In the genomic region with DNA sequence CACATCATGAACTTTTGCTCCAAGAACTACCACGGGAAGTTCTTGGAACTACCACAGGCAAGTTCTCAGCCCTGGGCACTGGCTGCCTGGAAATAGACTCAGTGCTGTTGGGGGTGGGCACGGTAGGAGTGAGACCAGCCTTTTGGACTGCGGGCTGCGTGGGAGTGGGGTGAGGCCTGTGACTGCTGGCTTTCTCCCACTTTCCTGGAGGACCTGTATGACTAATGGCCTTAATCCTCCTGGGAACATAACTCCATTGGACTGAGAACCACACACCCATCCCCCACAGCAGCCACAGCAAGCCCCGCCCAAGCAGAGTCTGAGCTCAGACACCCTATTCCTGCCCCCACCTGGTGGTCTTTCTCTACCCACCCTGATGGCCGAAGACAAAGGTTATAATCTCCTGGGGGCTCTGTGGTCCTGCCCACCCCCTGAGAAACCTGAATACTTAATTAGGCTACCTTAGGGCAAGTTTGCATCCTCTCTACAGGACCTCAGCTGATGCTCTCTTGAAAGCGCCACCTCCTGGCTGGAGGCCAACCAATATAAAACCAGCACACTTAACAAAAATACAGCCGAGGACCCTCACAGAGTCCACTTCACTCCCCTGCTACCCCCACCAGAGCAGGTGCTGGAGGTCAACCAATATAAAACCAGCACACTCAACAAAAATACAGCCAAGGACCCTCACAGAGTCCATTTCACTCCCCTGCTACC, we compare ENCODE assay signal across 1 cellular context.
A peak's percentile ranks its signal among the peaks of the same experiment; 100 is the strongest.
TF ChIP-seq lines count a peak whose summit lies in the region.

No MANE protein-coding gene starts in this region.

TF ChIP-seq in K562, 482 proteins besides CTCF, POLR2A, EP300 and RAD21 (continued from another document):
- TF ChIP-seq RHOXF2B (CRISPR knock-in tag; conservative IDR thresholded peaks at IDR 0.05): no peak
- TF ChIP-seq NBN (IDR thresholded peaks at IDR 0.05; ENCODE audit: low read depth): no peak
- TF ChIP-seq, protein P1, sequence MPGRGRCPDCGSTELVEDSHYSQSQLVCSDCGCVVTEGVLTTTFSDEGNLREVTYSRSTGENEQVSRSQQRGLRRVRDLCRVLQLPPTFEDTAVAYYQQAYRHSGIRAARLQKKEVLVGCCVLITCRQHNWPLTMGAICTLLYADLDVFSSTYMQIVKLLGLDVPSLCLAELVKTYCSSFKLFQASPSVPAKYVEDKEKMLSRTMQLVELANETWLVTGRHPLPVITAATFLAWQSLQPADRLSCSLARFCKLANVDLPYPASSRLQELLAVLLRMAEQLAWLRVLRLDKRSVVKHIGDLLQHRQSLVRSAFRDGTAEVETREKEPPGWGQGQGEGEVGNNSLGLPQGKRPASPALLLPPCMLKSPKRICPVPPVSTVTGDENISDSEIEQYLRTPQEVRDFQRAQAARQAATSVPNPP (IDR thresholded peaks at IDR 0.05; ENCODE audit: borderline replicate concordance, insufficient read depth, insufficient read length): no peak
- TF ChIP-seq KAT7 (CRISPR knock-in tag; IDR thresholded peaks at IDR 0.05; ENCODE audit: borderline replicate concordance): no peak
- TF ChIP-seq ZNF253 (CRISPR knock-in tag; conservative IDR thresholded peaks at IDR 0.05): no peak
- TF ChIP-seq TBL1XR1 (IDR thresholded peaks at IDR 0.05; ENCODE audit: low read length in 2 of 2): no peak
- no peak for TF ChIP-seq ETV5 (CRISPR knock-in tag; IDR thresholded peaks at IDR 0.05; ENCODE audit: low read depth)
- TF ChIP-seq, protein P2, sequence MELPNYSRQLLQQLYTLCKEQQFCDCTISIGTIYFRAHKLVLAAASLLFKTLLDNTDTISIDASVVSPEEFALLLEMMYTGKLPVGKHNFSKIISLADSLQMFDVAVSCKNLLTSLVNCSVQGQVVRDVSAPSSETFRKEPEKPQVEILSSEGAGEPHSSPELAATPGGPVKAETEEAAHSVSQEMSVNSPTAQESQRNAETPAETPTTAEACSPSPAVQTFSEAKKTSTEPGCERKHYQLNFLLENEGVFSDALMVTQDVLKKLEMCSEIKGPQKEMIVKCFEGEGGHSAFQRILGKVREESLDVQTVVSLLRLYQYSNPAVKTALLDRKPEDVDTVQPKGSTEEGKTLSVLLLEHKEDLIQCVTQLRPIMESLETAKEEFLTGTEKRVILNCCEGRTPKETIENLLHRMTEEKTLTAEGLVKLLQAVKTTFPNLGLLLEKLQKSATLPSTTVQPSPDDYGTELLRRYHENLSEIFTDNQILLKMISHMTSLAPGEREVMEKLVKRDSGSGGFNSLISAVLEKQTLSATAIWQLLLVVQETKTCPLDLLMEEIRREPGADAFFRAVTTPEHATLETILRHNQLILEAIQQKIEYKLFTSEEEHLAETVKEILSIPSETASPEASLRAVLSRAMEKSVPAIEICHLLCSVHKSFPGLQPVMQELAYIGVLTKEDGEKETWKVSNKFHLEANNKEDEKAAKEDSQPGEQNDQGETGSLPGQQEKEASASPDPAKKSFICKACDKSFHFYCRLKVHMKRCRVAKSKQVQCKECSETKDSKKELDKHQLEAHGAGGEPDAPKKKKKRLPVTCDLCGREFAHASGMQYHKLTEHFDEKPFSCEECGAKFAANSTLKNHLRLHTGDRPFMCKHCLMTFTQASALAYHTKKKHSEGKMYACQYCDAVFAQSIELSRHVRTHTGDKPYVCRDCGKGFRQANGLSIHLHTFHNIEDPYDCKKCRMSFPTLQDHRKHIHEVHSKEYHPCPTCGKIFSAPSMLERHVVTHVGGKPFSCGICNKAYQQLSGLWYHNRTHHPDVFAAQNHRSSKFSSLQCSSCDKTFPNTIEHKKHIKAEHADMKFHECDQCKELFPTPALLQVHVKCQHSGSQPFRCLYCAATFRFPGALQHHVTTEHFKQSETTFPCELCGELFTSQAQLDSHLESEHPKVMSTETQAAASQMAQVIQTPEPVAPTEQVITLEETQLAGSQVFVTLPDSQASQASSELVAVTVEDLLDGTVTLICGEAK (IDR thresholded peaks at IDR 0.05): no peak
- TF ChIP-seq, protein P2 (CRISPR knock-in tag; IDR thresholded peaks at IDR 0.05): no peak
- TF ChIP-seq BMI1 (IDR thresholded peaks at IDR 0.05; ENCODE audit: low read length): no peak
- TF ChIP-seq NFIC (IDR thresholded peaks at IDR 0.05): peak; percentile 48; the same call in 1 of the 2 replicates
- TF ChIP-seq TAL1 (IDR thresholded peaks at IDR 0.05): no peak
- TF ChIP-seq, protein P3, sequence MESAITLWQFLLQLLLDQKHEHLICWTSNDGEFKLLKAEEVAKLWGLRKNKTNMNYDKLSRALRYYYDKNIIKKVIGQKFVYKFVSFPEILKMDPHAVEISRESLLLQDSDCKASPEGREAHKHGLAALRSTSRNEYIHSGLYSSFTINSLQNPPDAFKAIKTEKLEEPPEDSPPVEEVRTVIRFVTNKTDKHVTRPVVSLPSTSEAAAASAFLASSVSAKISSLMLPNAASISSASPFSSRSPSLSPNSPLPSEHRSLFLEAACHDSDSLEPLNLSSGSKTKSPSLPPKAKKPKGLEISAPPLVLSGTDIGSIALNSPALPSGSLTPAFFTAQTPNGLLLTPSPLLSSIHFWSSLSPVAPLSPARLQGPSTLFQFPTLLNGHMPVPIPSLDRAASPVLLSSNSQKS (CRISPR knock-in tag; IDR thresholded peaks at IDR 0.05): no peak
- no peak for TF ChIP-seq ZNF668 (CRISPR knock-in tag; IDR thresholded peaks at IDR 0.05)
- TF ChIP-seq DPF2 (IDR thresholded peaks at IDR 0.05): 0 out of 2 replicates have a peak, but pooled peaks have one; percentile 15
- no peak; a peak in 1 of 4 replicates for TF ChIP-seq MAZ (CRISPR knock-in tag; conservative IDR thresholded peaks at IDR 0.05 in 1 of 2, IDR thresholded peaks at IDR 0.05 in 1 of 2)
- TF ChIP-seq JUND (IDR thresholded peaks at IDR 0.05; ENCODE audit: borderline replicate concordance, low read depth, low read length): peak; percentile 26; the same call in 1 of the 2 replicates
- TF ChIP-seq JUND (tag; IDR thresholded peaks at IDR 0.05; ENCODE audit: borderline replicate concordance, low read depth, low read length): peak; percentile 37; the same call in 1 of the 3 replicates
- TF ChIP-seq ARID1B (IDR thresholded peaks at IDR 0.05): peak; percentile 48
- 0 out of 2 replicates have a peak, but pooled peaks have one; percentile 13 for TF ChIP-seq CTBP1 (IDR thresholded peaks at IDR 0.05; ENCODE audit: borderline replicate concordance)
- TF ChIP-seq SMARCA4 (IDR thresholded peaks at IDR 0.05): 0 out of 2 replicates have a peak, but pooled peaks have one; percentile 20
- TF ChIP-seq TRIM28 (IDR thresholded peaks at IDR 0.05): no peak
- TF ChIP-seq ESRRB (CRISPR knock-in tag; IDR thresholded peaks at IDR 0.05; ENCODE audit: borderline replicate concordance): no peak
- peak; percentile 33; the same call in 1 of the 2 replicates for TF ChIP-seq ATF7 (IDR thresholded peaks at IDR 0.05)
- TF ChIP-seq ZNF589 (CRISPR knock-in tag; IDR thresholded peaks at IDR 0.05; ENCODE audit: low read depth): no peak
- TF ChIP-seq, protein P4, sequence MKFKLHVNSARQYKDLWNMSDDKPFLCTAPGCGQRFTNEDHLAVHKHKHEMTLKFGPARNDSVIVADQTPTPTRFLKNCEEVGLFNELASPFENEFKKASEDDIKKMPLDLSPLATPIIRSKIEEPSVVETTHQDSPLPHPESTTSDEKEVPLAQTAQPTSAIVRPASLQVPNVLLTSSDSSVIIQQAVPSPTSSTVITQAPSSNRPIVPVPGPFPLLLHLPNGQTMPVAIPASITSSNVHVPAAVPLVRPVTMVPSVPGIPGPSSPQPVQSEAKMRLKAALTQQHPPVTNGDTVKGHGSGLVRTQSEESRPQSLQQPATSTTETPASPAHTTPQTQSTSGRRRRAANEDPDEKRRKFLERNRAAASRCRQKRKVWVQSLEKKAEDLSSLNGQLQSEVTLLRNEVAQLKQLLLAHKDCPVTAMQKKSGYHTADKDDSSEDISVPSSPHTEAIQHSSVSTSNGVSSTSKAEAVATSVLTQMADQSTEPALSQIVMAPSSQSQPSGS (CRISPR knock-in tag; IDR thresholded peaks at IDR 0.05): no peak
- peak; percentile 86 for TF ChIP-seq FOSL1 (tag; conservative IDR thresholded peaks at IDR 0.05)
- 0 out of 4 replicates have a peak, but pooled peaks of 1 of the 2 experiments have one; percentile 24 for TF ChIP-seq HDAC1 (IDR thresholded peaks at IDR 0.05)
- peak; percentile 65 for TF ChIP-seq EGR1 (conservative IDR thresholded peaks at IDR 0.05)
- TF ChIP-seq SMARCE1 (IDR thresholded peaks at IDR 0.05): 0 out of 2 replicates have a peak, but pooled peaks have one; percentile 19
- no peak for TF ChIP-seq HIVEP1 (CRISPR knock-in tag; IDR thresholded peaks at IDR 0.05)
- TF ChIP-seq JUN (IDR thresholded peaks at IDR 0.05; ENCODE audit: borderline replicate concordance, low read depth, low read length): 0 out of 2 replicates have a peak, but pooled peaks have one; percentile 15
- no peak for TF ChIP-seq JUN (CRISPR knock-in tag; IDR thresholded peaks at IDR 0.05; ENCODE audit: borderline replicate concordance)
- TF ChIP-seq ZNF444 (CRISPR knock-in tag; IDR thresholded peaks at IDR 0.05): no peak
